In the genomic region with DNA sequence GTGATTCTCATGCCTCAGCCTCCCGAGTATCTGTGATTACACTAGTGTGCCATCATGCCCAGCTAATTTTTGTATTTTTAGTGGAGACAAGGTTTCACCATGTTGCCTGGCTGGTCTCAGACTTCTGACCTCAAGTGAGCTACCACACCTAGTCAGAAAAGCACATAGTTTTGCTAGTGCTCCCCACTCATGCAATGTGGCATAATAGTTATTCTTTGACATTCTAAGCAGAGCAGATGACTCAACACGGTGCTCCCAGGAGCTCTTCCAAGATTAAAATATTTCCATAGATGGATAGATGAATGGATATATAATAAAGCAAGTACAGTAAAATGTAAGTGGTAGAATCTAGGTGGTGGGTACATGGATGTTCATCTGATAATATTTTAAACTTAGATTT, we compare ENCODE assay signal across 18 cellular contexts. TPM values are rescaled to one million over a fixed set of nuclear protein-coding genes. Genes with fewer than 3 reads are reported as not detected.
DNase-seq lines count a peak whose midpoint lies in the region; ATAC-seq and TF ChIP-seq lines count a peak whose summit lies in the region.
"Had no signal": no experiment of that assay in that cellular context is flagged by ENCODE, and none has a peak within 500 bp of the region (broad histone marks: within the 10 kb centered on the region; RNA-seq: fewer than 3 reads in every experiment).

No MANE protein-coding gene starts in this region.

- H3K27me3 Mint-ChIP-seq in immature natural killer cell (ENCODE audit: low read depth in 3 of 3) (peaks cover 0 to 5% (median 0%) of the 10 kb centered on the region in 3 donors), mesothelial cell of epicardium (ENCODE audit: low read depth) (no peaks in the 10 kb centered on the region)
- H3K27me3 Mint-ChIP-seq in activated T-cell treated with anti-CD3 and anti-CD28 coated beads, Interleukin-2, amount 50 U/mL, for 4 hours (ENCODE audit: low read depth) = no peaks in the 10 kb centered on the region
- H3K27me3 Mint-ChIP-seq in activated CD8-positive, alpha-beta memory T cell treated with anti-CD3 and anti-CD28 coated beads, Interleukin-2, amount 10 ng/mL, durations not matched to agents 7 days and 5 days = no peaks in the 10 kb centered on the region

- no peaks in the 10 kb centered on the region for H3K9me3 ChIP-seq in IMR-90 (ENCODE audit: control insufficient read depth, insufficient read depth, low read length)

- H3K36me3 ChIP-seq in IMR-90 (ENCODE audit: control insufficient read depth, insufficient read depth, low read length) = no peaks in the 10 kb centered on the region

- H4K91ac ChIP-seq in IMR-90 (ENCODE audit: insufficient read depth, low read depth, low read length) = no peak overlapping the region

- no peak overlapping the region for H2AK9ac ChIP-seq in IMR-90 (replicated peaks; ENCODE audit: low read depth, low read length, poor library complexity)

- ATAC-seq in IMR-90 (ENCODE audit: low read depth) = no peak
- ATAC-seq in activated T-cell treated with anti-CD3 and anti-CD28 coated beads, Interleukin-2, amount 50 U/mL, for 4 hours = no peak
- ATAC-seq in activated CD8-positive, alpha-beta memory T cell treated with anti-CD3 and anti-CD28 coated beads, Interleukin-2, amount 10 ng/mL, durations not matched to agents 7 days and 5 days = no peak
- ATAC-seq: SK-N-SH treated with all-trans-retinoic acid at 6 μM for 48 hours had no signal

- H2BK20ac ChIP-seq in IMR-90 (ENCODE audit: low read depth, low read length) = no peak overlapping the region

- intact Hi-C loops in IMR-90 (cut with micrococcal nuclease) = loop anchor here (5.0 kb wide), 2 partner anchors 51 to 536 kb away; partner anchors contain the start of gene GK5

- no peak for TF ChIP-seq CTCF in AG10803 (conservative IDR thresholded peaks at IDR 0.05; ENCODE audit: low read length)
- no peak for TF ChIP-seq CTCF in IMR-90 (conservative IDR thresholded peaks at IDR 0.05; ENCODE audit: low read depth, low read length)
- TF ChIP-seq CTCF in cardiac fibroblast (IDR thresholded peaks at IDR 0.05; ENCODE audit: low read depth, low read length) = no peak
- TF ChIP-seq CTCF in mesothelial cell of epicardium (IDR thresholded peaks at IDR 0.05; ENCODE audit: unreplicated experiment) = no peak

- no peak overlapping the region for H3K23ac ChIP-seq in IMR-90 (ENCODE audit: low read depth, low read length)

- H3K27me3 ChIP-seq in IMR-90 (ENCODE audit: control insufficient read depth, insufficient read depth, low read length) = no peaks in the 10 kb centered on the region

- H3K27ac ChIP-seq in IMR-90 (ENCODE audit: insufficient read depth, low read length) = no peak overlapping the region
- H3K27ac ChIP-seq: HL-60 had no signal

- no peak overlapping the region for H3K56ac ChIP-seq in IMR-90 (ENCODE audit: extremely low read depth, insufficient read depth, low read length)

- H3K4ac ChIP-seq in IMR-90 (ENCODE audit: low read depth, low read length) = peak overlapping the region; percentile 3; the same call in 1 of the 2 replicates

- H2BK15ac ChIP-seq in IMR-90 (ENCODE audit: low read depth, low read length) = no peak overlapping the region

- H3K9me3 Mint-ChIP-seq in immature natural killer cell (peaks cover 0 to 11% (median 1%) of the 10 kb centered on the region in 6 donors), mesothelial cell of epicardium (peaks cover 11% of the 10 kb centered on the region)
- H3K9me3 Mint-ChIP-seq in activated T-cell treated with anti-CD3 and anti-CD28 coated beads, Interleukin-2, amount 50 U/mL, for 4 hours = no peaks in the 10 kb centered on the region
- no peaks in the 10 kb centered on the region for H3K9me3 Mint-ChIP-seq in activated CD8-positive, alpha-beta memory T cell treated with anti-CD3 and anti-CD28 coated beads, Interleukin-2, amount 10 ng/mL, durations not matched to agents 7 days and 5 days (ENCODE audit: low read depth)

- CTCF ChIA-PET in IMR-90 (lab: Yijun Ruan, JAX) = interaction anchor here (1.5 kb wide), 1 partner anchor 98 kb away, joined by 5 read pairs; no protein-coding TSS in a partner anchor
- CTCF ChIA-PET in activated CD8-positive, alpha-beta memory T cell treated with anti-CD3 and anti-CD28 coated beads, Interleukin-2, amount 10 ng/mL, durations not matched to agents 7 days and 5 days (lab: Charles Lee) = interaction anchor here (1.0 to 5.0 kb wide), 5 partner anchors 98 to 818 kb away, joined by 3 to 45 read pairs (median 7); partner anchors contain the start of gene RNF7

- TF ChIP-seq RAD21 in IMR-90 (IDR thresholded peaks at IDR 0.05; ENCODE audit: low read length) = no peak

- no peak for TF ChIP-seq POLR2A in IMR-90 (IDR thresholded peaks at IDR 0.05; ENCODE audit: low read depth, low read length)

- H3K4me3 Mint-ChIP-seq in immature natural killer cell (peak overlapping the region; percentile 22 to 52 (median 44)), mesothelial cell of epicardium (no peak overlapping the region)
- H3K4me3 Mint-ChIP-seq in activated T-cell treated with anti-CD3 and anti-CD28 coated beads, Interleukin-2, amount 50 U/mL, for 4 hours = no peak overlapping the region
- H3K4me3 Mint-ChIP-seq in activated CD8-positive, alpha-beta memory T cell treated with anti-CD3 and anti-CD28 coated beads, Interleukin-2, amount 10 ng/mL, durations not matched to agents 7 days and 5 days = no peak overlapping the region

- H4K5ac ChIP-seq in IMR-90 (ENCODE audit: low read depth, low read length) = no peak overlapping the region

- in situ Hi-C loops in IMR-90 (cut with MboI; ENCODE audit: low sequenced_read_pairs) = loop anchor here (5.0 kb wide), 1 partner anchor 151 kb away; no protein-coding TSS in a partner anchor

- H4K20me1 ChIP-seq in IMR-90 (ENCODE audit: insufficient read depth, low read length) = no peaks in the 10 kb centered on the region

- no TSS peak for BruUV-seq in IMR-90 (replicated peaks; lab: Mats Ljungman, UMichigan)

- no CpG with 5 or more reads among the region's 2 CpGs for WGBS in IMR-90 (ENCODE audit: extremely low coverage in 2 of 2, insufficient read length in 1 of 2), 2 experiments

- dilution Hi-C loops in IMR-90 (cut with HindIII; ENCODE audit: low sequenced_read_pairs, unreplicated experiment) = no loop called here

- no peaks in the 10 kb centered on the region for H3K79me1 ChIP-seq in IMR-90 (ENCODE audit: low read depth in 1 of 2, low read length in 2 of 2)

- peak overlapping the region; percentile 39 to 91 (median 74) for H3K27ac Mint-ChIP-seq in immature natural killer cell
- no peak overlapping the region for H3K27ac Mint-ChIP-seq in mesothelial cell of epicardium
- H3K27ac Mint-ChIP-seq in activated CD8-positive, alpha-beta memory T cell treated with anti-CD3 and anti-CD28 coated beads, Interleukin-2, amount 10 ng/mL, durations not matched to agents 7 days and 5 days = no peak overlapping the region

- peaks cover 8% of the 10 kb centered on the region for H3K4me1 ChIP-seq in IMR-90 (ENCODE audit: control insufficient read depth, insufficient read depth, low read length)

- H3K4me1 Mint-ChIP-seq in immature natural killer cell (peaks cover 58 to 70% of the 10 kb centered on the region in 2 donors), mesothelial cell of epicardium (peaks cover 3% of the 10 kb centered on the region)
- H3K4me1 Mint-ChIP-seq in activated T-cell treated with anti-CD3 and anti-CD28 coated beads, Interleukin-2, amount 50 U/mL, for 4 hours (ENCODE audit: low read depth) = peaks cover 14% of the 10 kb centered on the region
- H3K4me1 Mint-ChIP-seq in activated CD8-positive, alpha-beta memory T cell treated with anti-CD3 and anti-CD28 coated beads, Interleukin-2, amount 10 ng/mL, durations not matched to agents 7 days and 5 days = peaks cover 26% of the 10 kb centered on the region

- H2AK5ac ChIP-seq in IMR-90 (ENCODE audit: low read depth, low read length) = no peak overlapping the region

- H3K4me3 ChIP-seq in AG10803 (ENCODE audit: low read length) (no peak overlapping the region), IMR-90 (ENCODE audit: insufficient read depth, low read depth, low read length) (no peak overlapping the region), cardiac fibroblast (replicated peaks in 1 of 2; ENCODE audit: low read depth in 2 of 2, low read length in 2 of 2) (no peak overlapping the region)

- no peak overlapping the region for H3K9ac ChIP-seq in IMR-90 (ENCODE audit: low read depth, low read length)

- H2AFZ ChIP-seq in IMR-90 (replicated peaks; ENCODE audit: low read length, poor library complexity) = no peak overlapping the region

- H3K14ac ChIP-seq in IMR-90 (replicated peaks; ENCODE audit: low read depth, low read length) = no peak overlapping the region

- POLR2A ChIA-PET in IMR-90 (lab: Charles Lee; ENCODE audit: unreplicated experiment) = interaction anchor here (0.7 kb wide), 1 partner anchor 155 kb away, joined by 5 read pairs; no protein-coding TSS in a partner anchor

- peaks cover 7% of the 10 kb centered on the region for H3K9me1 ChIP-seq in IMR-90 (ENCODE audit: insufficient read depth, low read length)

- H3K4me2 ChIP-seq in IMR-90 (ENCODE audit: low read depth, low read length) = no peak overlapping the region

- H4K8ac ChIP-seq in IMR-90 (ENCODE audit: low read depth in 2 of 2, low read length in 2 of 2) = no peak overlapping the region

- no peak overlapping the region for H3K18ac ChIP-seq in IMR-90 (ENCODE audit: low read depth, low read length)

- H2BK120ac ChIP-seq in IMR-90 (ENCODE audit: low read depth, low read length) = peak overlapping the region; percentile 12; the same call in 1 of the 2 replicates

- H2BK5ac ChIP-seq in IMR-90 (ENCODE audit: low read depth, low read length, poor library complexity, severe bottlenecking) = peak overlapping the region; percentile 33

- DNase-seq in AG10803 (ENCODE audit: low read depth) = peak; percentile 60
- DNase-seq in IMR-90 = peak; percentile 53
- DNase-seq in cardiac fibroblast (ENCODE audit: low read depth in 2 of 2) = peak; percentile 44 to 73
- no peak for DNase-seq in immature natural killer cell
- no peak for DNase-seq in mesothelial cell of epicardium (ENCODE audit: low spot score in 2 of 2, unreplicated experiment in 2 of 2)
- DNase-seq in activated T-cell treated with anti-CD3 and anti-CD28 coated beads, Interleukin-2, amount 50 U/mL, for 4 hours = no peak
- DNase-seq in activated CD8-positive, alpha-beta memory T cell treated with anti-CD3 and anti-CD28 coated beads, Interleukin-2, amount 10 ng/mL, durations not matched to agents 7 days and 5 days = no peak
- no peak for DNase-seq in cerebellum (ENCODE audit: low spot score)
- DNase-seq: DMS53, KG1, MM.1S, NCI-H1105 treated with DMSO at 0.1 percent for 48 hours, NCI-H187 treated with DMSO at 0.1 percent for 48 hours, NCI-H2171, NCI-H510A, SHP77 had no signal

- H3K36me3 Mint-ChIP-seq in immature natural killer cell (peaks cover 7 to 19% (median 16%) of the 10 kb centered on the region in 3 donors), mesothelial cell of epicardium (no peaks in the 10 kb centered on the region)
- no peaks in the 10 kb centered on the region for H3K36me3 Mint-ChIP-seq in activated T-cell treated with anti-CD3 and anti-CD28 coated beads, Interleukin-2, amount 50 U/mL, for 4 hours (ENCODE audit: insufficient read depth)
- peaks cover 9% of the 10 kb centered on the region for H3K36me3 Mint-ChIP-seq in activated CD8-positive, alpha-beta memory T cell treated with anti-CD3 and anti-CD28 coated beads, Interleukin-2, amount 10 ng/mL, durations not matched to agents 7 days and 5 days

RNA-seq across cellular contexts. Expression of gene GK5, which starts 53.1 kb away (rescaled TPM):
- total RNA-seq in IMR-90 (2012; rRNA removed) (5.9 and 13.3 TPM in 2 replicates), mesothelial cell of epicardium (26.8 to 30.3 TPM (median 29.0 TPM) in 3 replicates), cerebellum (39.1 TPM)
- polyA plus RNA-seq in IMR-90 (2012; rRNA removed) (4.0 and 8.6 TPM in 2 replicates), immature natural killer cell (10 to 100 TPM; 14.1 to 32.9 (median 24.2) TPM)
- polyA plus RNA-seq in IMR-90 (2012; cell fraction: cytosol; rRNA removed) = 0.73 and 2.5 TPM in 2 replicates
- 19.2 and 44.6 TPM in 2 replicates for polyA plus RNA-seq in IMR-90 (2012; cell fraction: nucleus; rRNA removed; ENCODE audit: low replicate concordance)
- 10 to 100 TPM in 2 of 3 donors, 1 to 10 TPM in 1; 10.0 to 11.9 (median 11.0) TPM for total RNA-seq in activated T-cell treated with anti-CD3 and anti-CD28 coated beads, Interleukin-2, amount 50 U/mL, for 4 hours
- 10 to 100 TPM; 18.8 to 25.7 TPM for total RNA-seq in activated CD8-positive, alpha-beta memory T cell treated with anti-CD3 and anti-CD28 coated beads, Interleukin-2, amount 10 ng/mL, durations not matched to agents 7 days and 5 days

Comparison
In these comparisons a context has a peak if more than half of its experiments do, and no peak if none do; other contexts are left out.
1. DNase-seq: peak in AG10803 (single experiment), IMR-90 (single experiment) and cardiac fibroblast (2 of 2); none in immature natural killer cell (0 of 3), mesothelial cell of epicardium (0 of 2), activated T-cell treated with anti-CD3 and anti-CD28 coated beads, Interleukin-2, amount 50 U/mL, for 4 hours (single experiment), activated CD8-positive, alpha-beta memory T cell treated with anti-CD3 and anti-CD28 coated beads, Interleukin-2, amount 10 ng/mL, durations not matched to agents 7 days and 5 days (single experiment) and cerebellum (single experiment).
2. H3K27ac Mint-ChIP-seq: peak in immature natural killer cell (6 of 6); none in mesothelial cell of epicardium (single experiment) and activated CD8-positive, alpha-beta memory T cell treated with anti-CD3 and anti-CD28 coated beads, Interleukin-2, amount 10 ng/mL, durations not matched to agents 7 days and 5 days (single experiment).
3. H3K4me3 Mint-ChIP-seq: peak in immature natural killer cell (5 of 5); none in mesothelial cell of epicardium (single experiment), activated T-cell treated with anti-CD3 and anti-CD28 coated beads, Interleukin-2, amount 50 U/mL, for 4 hours (single experiment) and activated CD8-positive, alpha-beta memory T cell treated with anti-CD3 and anti-CD28 coated beads, Interleukin-2, amount 10 ng/mL, durations not matched to agents 7 days and 5 days (single experiment).